In genomic region chr3:170128977-170129431, GRCh38 we compare ENCODE assay signal across 8 cellular contexts. TPM values are rescaled to one million over a fixed set of nuclear protein-coding genes. Genes with fewer than 3 reads are reported as not detected.
DNase-seq lines count a peak whose midpoint lies in the region; ATAC-seq and TF ChIP-seq lines count a peak whose summit lies in the region.

No MANE protein-coding gene starts in this region.

- peaks cover 0 to 5% (median 0%) of the 10 kb centered on the region in 4 donors for H3K4me1 ChIP-seq in transverse colon

- H3K27ac ChIP-seq in epithelial cell of prostate: peak overlapping the region; percentile 39
- no peak overlapping the region for H3K27ac ChIP-seq in transverse colon

- WGBS in transverse colon (ENCODE audit: low coverage in 1 of 2), 2 donors: 75 to 83% methylated on average over 1 of the region's 1 CpG

- no peak for TF ChIP-seq CTCF in transverse colon (IDR thresholded peaks at IDR 0.05)

- no peaks in the 10 kb centered on the region for H3K9me3 ChIP-seq in transverse colon

- H3K36me3 ChIP-seq in transverse colon: peaks cover 0 to 31% (median 14%) of the 10 kb centered on the region in 4 donors

- no peaks in the 10 kb centered on the region for H3K27me3 ChIP-seq in transverse colon

- peak; percentile 41 for ATAC-seq in HG02678 (IDR thresholded peaks at IDR 0.05; ENCODE audit: unreplicated experiment)

- intact Hi-C loops in transverse colon (cut with DNase I; ENCODE audit: low total_unique reads): no loop called here

- no peak overlapping the region for H3K4me3 ChIP-seq in transverse colon

- peak; percentile 12 for DNase-seq in stimulated activated CD4-positive, alpha-beta T cell treated with anti-CD3 and anti-CD28 coated beads, Interleukin-15, amount 100 ng/mL, for 24 hours
- no peak for DNase-seq in stimulated activated CD4-positive, alpha-beta T cell treated with anti-CD3 and anti-CD28 coated beads, Interleukin-2, amount 100 ng/mL, for 48 hours
- DNase-seq in NCI-H460 (ENCODE audit: extremely low read depth, low read depth) (peak; percentile 13), epithelial cell of prostate (ENCODE audit: low read depth, low spot score) (peak; percentile 10), putamen (ENCODE audit: low spot score) (no peak), NCI-H2171 (lab: John Stamatoyannopoulos, UW) (no peak), transverse colon (no peak)

- TF ChIP-seq EP300 in transverse colon (IDR thresholded peaks at IDR 0.05; ENCODE audit: low read depth): no peak

- in situ Hi-C loops in transverse colon (cut with MboI; ENCODE audit: low pct_ligation_motif_present in 1 of 4, low pct_unique_long_range_greater_than_20kb in 1 of 4, low sequenced_read_pairs in 3 of 4): no loop called here

- TF ChIP-seq POLR2A in transverse colon (IDR thresholded peaks at IDR 0.05): no peak

RNA-seq across cellular contexts. Expression of gene PHC3, which starts 52.5 kb away (rescaled TPM):
- total RNA-seq in NCI-H460 (2014; rRNA removed; shearing (Covaris generic)): 25.7 and 30.3 TPM in 2 replicates
- polyA plus RNA-seq in NCI-H460 (2014; cell fraction: nucleus; rRNA removed): 9.5 and 18.6 TPM in 2 replicates
- 10 to 100 TPM; 44.9 to 87.0 (median 69.7) TPM for total RNA-seq in transverse colon

Comparison
In these comparisons a context has a peak if more than half of its experiments do, and no peak if none do; other contexts are left out.
1. DNase-seq: peak in stimulated activated CD4-positive, alpha-beta T cell treated with anti-CD3 and anti-CD28 coated beads, Interleukin-15, amount 100 ng/mL, for 24 hours (single experiment), NCI-H460 (single experiment) and epithelial cell of prostate (single experiment); none in stimulated activated CD4-positive, alpha-beta T cell treated with anti-CD3 and anti-CD28 coated beads, Interleukin-2, amount 100 ng/mL, for 48 hours (0 of 2), putamen (single experiment), NCI-H2171 (single experiment) and transverse colon (single experiment).